ENCODE assay signal across 7 cellular contexts in genomic region chr1:8025061-8025670, GRCh38.
DNase-seq lines count a peak whose midpoint lies in the region; ATAC-seq and TF ChIP-seq lines count a peak whose summit lies in the region.

No MANE protein-coding gene starts in this region.

- peaks cover 6% of the 10 kb centered on the region for H3K4me1 ChIP-seq in parathyroid adenoma

- H3K36me3 ChIP-seq in parathyroid adenoma (ENCODE audit: control insufficient read depth, insufficient read depth, low read length) = no peaks in the 10 kb centered on the region

- H3K9me3 ChIP-seq in parathyroid adenoma (ENCODE audit: control insufficient read depth, low read length) = no peaks in the 10 kb centered on the region

- no peak for TF ChIP-seq CTCF in GM12875 (IDR thresholded peaks at IDR 0.05; ENCODE audit: borderline replicate concordance, insufficient read depth, low read depth, low read length)
- TF ChIP-seq CTCF in RWPE1 (conservative IDR thresholded peaks at IDR 0.05; ENCODE audit: low read depth) = no peak
- TF ChIP-seq CTCF in fibroblast of mammary gland (conservative IDR thresholded peaks at IDR 0.05; ENCODE audit: control insufficient read depth, insufficient read depth, low read depth, low read length) = no peak
- TF ChIP-seq CTCF in parathyroid adenoma (IDR thresholded peaks at IDR 0.05) = no peak

- H3K9ac ChIP-seq in parathyroid adenoma = peak overlapping the region; percentile 46

- H2AFZ ChIP-seq in parathyroid adenoma = peak overlapping the region; percentile 42

- ATAC-seq in GM18519 (IDR thresholded peaks at IDR 0.05; ENCODE audit: low FRiP score, unreplicated experiment) (no peak), GM21390 (IDR thresholded peaks at IDR 0.05; ENCODE audit: unreplicated experiment) (no peak)

- peaks cover 5% of the 10 kb centered on the region for H3K79me2 ChIP-seq in parathyroid adenoma

- H3K4me3 ChIP-seq in GM12875 (ENCODE audit: low read depth, low read length) (peak overlapping the region; percentile 51), fibroblast of mammary gland (ENCODE audit: control insufficient read depth, low read depth, low read length) (peak overlapping the region; percentile 96), parathyroid adenoma (ENCODE audit: low read depth, low read length) (peak overlapping the region; percentile 68)

- DNase-seq in RWPE1 (ENCODE audit: low spot score) = no peak
- DNase-seq in fibroblast of mammary gland (ENCODE audit: low read depth) = peak; percentile 15
- DNase-seq in putamen (ENCODE audit: low spot score) = no peak

- H3K27me3 ChIP-seq in parathyroid adenoma (ENCODE audit: control insufficient read depth, insufficient read depth, low read length) = no peaks in the 10 kb centered on the region

- peak overlapping the region; percentile 42 for H3K4me2 ChIP-seq in parathyroid adenoma (ENCODE audit: low read length)

- POLR2A ChIA-PET in RWPE1 (lab: Yijun Ruan, JAX; ENCODE audit: low non-redundant PET) = interaction anchor here (0.6 kb wide), 2 partner anchors 37 to 513 kb away, joined by 3 read pairs; no protein-coding TSS in a partner anchor

- CTCF ChIA-PET in RWPE1 (lab: Yijun Ruan, JAX) = interaction anchor here (0.6 kb wide), 1 partner anchor 12 kb away, joined by 3 read pairs; no protein-coding TSS in a partner anchor

- peak overlapping the region; percentile 85 for H3K27ac ChIP-seq in RWPE1
- peak overlapping the region; percentile 82 for H3K27ac ChIP-seq in parathyroid adenoma
